ENCODE assay signal across 1 cellular context in the genomic region with DNA sequence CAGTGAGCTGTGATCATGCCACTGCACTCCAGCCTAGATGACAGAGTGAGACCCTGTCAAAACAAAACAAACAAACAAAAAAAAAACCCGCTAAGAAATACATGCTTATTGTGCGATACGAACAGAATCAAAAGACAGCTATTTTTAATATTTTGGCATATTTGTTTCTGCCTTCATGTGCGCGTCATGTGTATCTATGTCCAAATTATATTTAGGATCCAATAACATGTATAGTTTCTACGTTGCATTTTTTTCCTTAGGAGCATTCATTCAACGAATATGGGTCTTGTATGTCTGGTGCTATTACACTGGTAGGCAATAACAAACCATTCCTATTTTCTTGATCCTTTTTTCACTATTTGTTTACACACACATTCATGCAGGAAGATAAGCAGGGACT.
TF ChIP-seq lines count a peak whose summit lies in the region.

No MANE protein-coding gene starts in this region.

TF ChIP-seq in HCT116, 20 proteins besides CTCF, POLR2A, EP300 and RAD21 (continued from another document):
- TF ChIP-seq TCF7L2 (IDR thresholded peaks at IDR 0.05; ENCODE audit: borderline replicate concordance, extremely low read depth, insufficient read depth, insufficient read length) (no peak), SP1 (IDR thresholded peaks at IDR 0.05; ENCODE audit: low read depth) (no peak)
